Comparison of ENCODE assay signal across 31 cellular contexts in genomic region chr21:34352556-34352955, GRCh38. TPM values are rescaled to one million over a fixed set of nuclear protein-coding genes. Genes with fewer than 3 reads are reported as not detected.
"Had no signal": no experiment of that assay in that cellular context is flagged by ENCODE, and none has a peak within 500 bp of the region (broad histone marks: within the 10 kb centered on the region; RNA-seq: fewer than 3 reads in every experiment).

No MANE protein-coding gene starts in this region.

- H3K27ac ChIP-seq: body of pancreas, brain microvascular endothelial cell, breast epithelium, VCaP had no signal

- H3K4me1 ChIP-seq: body of pancreas, breast epithelium had no signal

- DNase-seq: activated B cell treated with CpG ODN at 0.5 μM for 24 hours; activated CD4-positive, alpha-beta memory T cell treated with anti-CD3 and anti-CD28 coated beads for 36 hours; activated CD4-positive, alpha-beta T cell treated with anti-CD3 and anti-CD28 coated beads for 4 hours; activated CD4-positive, alpha-beta T cell treated with anti-CD3 and anti-CD28 coated beads, Interleukin-2, amount 10 ng/mL, durations not matched to agents 24 days and 14 days; activated CD4-positive, alpha-beta T cell treated with anti-CD3 and anti-CD28 coated beads, Interleukin-2, amount 50 U/mL, for 1 hour; activated CD4-positive, alpha-beta T cell treated with anti-CD3 and anti-CD28 coated beads, Interleukin-2, amount 50 U/mL, for 4 hours; activated CD4-positive, CD25-positive, alpha-beta regulatory T cell treated with anti-CD3 and anti-CD28 coated beads, Interleukin-2, amount 50 U/mL, for 72 hours; activated CD8-positive, alpha-beta memory T cell treated with anti-CD3 and anti-CD28 coated beads, Interleukin-2, amount 50 U/mL, for 4 hours; activated CD8-positive, alpha-beta T cell treated with anti-CD3 and anti-CD28 coated beads for 36 hours; activated effector memory CD4-positive, alpha-beta T cell treated with anti-CD3 and anti-CD28 coated beads, Interleukin-2, amount 50 U/mL, for 16 hours; activated gamma-delta T cell treated with Interleukin-2 at 50 U/mL for 16 hours; activated naive CD4-positive, alpha-beta T cell; activated naive CD4-positive, alpha-beta T cell treated with anti-CD3 and anti-CD28 coated beads for 36 hours; activated naive CD8-positive, alpha-beta T cell treated with anti-CD3 and anti-CD28 coated beads, Interleukin-2, amount 10 ng/mL, durations not matched to agents 7 days and 5 days; activated naive CD8-positive, alpha-beta T cell treated with anti-CD3 and anti-CD28 coated beads, Interleukin-2, amount 50 U/mL, for 24 hours; activated T-cell treated with anti-CD3 and anti-CD28 coated beads for 4 hours; activated T-cell treated with anti-CD3 and anti-CD28 coated beads, Interleukin-2, amount 50 U/mL, for 1 hour; activated T-cell treated with anti-CD3 and anti-CD28 coated beads, Interleukin-2, amount 50 U/mL, for 4 hours; activated T-cell treated with anti-CD3 and anti-CD28 coated beads, Interleukin-2, amount 50 U/mL, for 72 hours; aorta; brain microvascular endothelial cell; central memory CD4-positive, alpha-beta T cell; T-cell; T-helper 2 cell; T-helper 9 cell had no signal

- ATAC-seq: activated naive CD8-positive, alpha-beta T cell treated with anti-CD3 and anti-CD28 coated beads, Interleukin-2, amount 50 U/mL, for 24 hours; body of pancreas had no signal

- H3K36me3 ChIP-seq: brain microvascular endothelial cell, breast epithelium had no signal

- H3K4me3 ChIP-seq: body of pancreas, breast epithelium had no signal

- H3K27me3 ChIP-seq: body of pancreas, brain microvascular endothelial cell, breast epithelium had no signal

- H3K9me3 ChIP-seq: body of pancreas, breast epithelium had no signal

RNA-seq across cellular contexts. Expression of gene KCNE2, which starts 11.2 kb away (rescaled TPM):
- total RNA-seq: activated B cell treated with CpG ODN at 0.5 μM for 24 hours; activated CD4-positive, alpha-beta memory T cell treated with anti-CD3 and anti-CD28 coated beads for 36 hours; activated CD4-positive, alpha-beta T cell treated with anti-CD3 and anti-CD28 coated beads, Interleukin-2, amount 10 ng/mL, durations not matched to agents 24 days and 14 days; activated CD8-positive, alpha-beta memory T cell treated with anti-CD3 and anti-CD28 coated beads for 36 hours; activated CD8-positive, alpha-beta T cell treated with anti-CD3 and anti-CD28 coated beads for 36 hours; activated naive CD4-positive, alpha-beta T cell treated with anti-CD3 and anti-CD28 coated beads for 36 hours; activated naive CD8-positive, alpha-beta T cell treated with anti-CD3 and anti-CD28 coated beads, Interleukin-2, amount 10 ng/mL, durations not matched to agents 7 days and 5 days; activated T-cell treated with anti-CD3 and anti-CD28 coated beads, Interleukin-2, amount 50 U/mL, for 4 hours; activated T-helper 1 cell treated with anti-CD3 and anti-CD28 coated beads, Interleukin-12 subunit alpha, Interleukin-12 subunit beta, Interleukin-2, Interleukin-4 antibody, amounts not matched to agents 30 ng/mL and 10 ng/mL and 1 ng/mL, durations not matched to agents 14 hours and 24 hours and 36 hours; activated T-helper 17 cell treated with anti-CD3 and anti-CD28 coated beads, Interleukin-2, amount 50 U/mL, for 72 hours; body of pancreas had no signal
